Comparison of ENCODE assay signal across 8 cellular contexts in genomic region chr1:212950243-212951057, GRCh38.
DNase-seq lines count a peak whose midpoint lies in the region; ATAC-seq and TF ChIP-seq lines count a peak whose summit lies in the region.

TSS of gene VASH2 (plus strand) at chr1:212950541. CDS start at chr1:212951543, 1,002 bp downstream.

- peak; percentile 92 for ATAC-seq in HG02884 (IDR thresholded peaks at IDR 0.05; ENCODE audit: unreplicated experiment)

- H3K36me3 ChIP-seq in WERI-Rb-1 = peaks cover 17% of the 10 kb centered on the region

- H3K27ac ChIP-seq in WERI-Rb-1 = peak within 1 kb of the TSS; percentile 61

- DNase-seq in SIG-M5 treated with dmso at 0.1 percent for 504 hours (lab: John Stamatoyannopoulos, UW; ENCODE audit: unreplicated experiment) = peak; percentile 30
- no peak for DNase-seq in SIG-M5 (lab: John Stamatoyannopoulos, UW)
- DNase-seq in NCI-H1930 (lab: John Stamatoyannopoulos, UW) = peak; percentile 81 to 83
- peak; percentile 96 for DNase-seq in WERI-Rb-1
- DNase-seq in cerebellar cortex (ENCODE audit: low spot score) = peak; percentile 81
- DNase-seq in kidney glomerular epithelial cell (lab: John Stamatoyannopoulos, UW) = peak; percentile 30
- peak; percentile 47 to 55 for DNase-seq in stimulated activated CD4-positive, alpha-beta T cell treated with anti-CD3 and anti-CD28 coated beads, Interleukin-15, amount 100 ng/mL, for 48 hours (ENCODE audit: low read depth in 2 of 2)

- H3K9me3 ChIP-seq in WERI-Rb-1 (ENCODE audit: severe bottlenecking) = no peaks in the 10 kb centered on the region

- TF ChIP-seq CTCF in WERI-Rb-1 (IDR thresholded peaks at IDR 0.05; ENCODE audit: low read depth, low read length) = peak; percentile 28; the same call in 1 of the 2 replicates

- H3K27me3 ChIP-seq in WERI-Rb-1 (ENCODE audit: insufficient read depth, low read depth, severe bottlenecking) = no peaks in the 10 kb centered on the region

- H3K4me3 ChIP-seq in WERI-Rb-1 (ENCODE audit: low read depth, low read length) = peak within 1 kb of the TSS; percentile 87
